22 cellular contexts compared by ENCODE assay signal in genomic region chr1:239184581-239185244, GRCh38.
DNase-seq lines count a peak whose midpoint lies in the region; ATAC-seq, FAIRE-seq and TF ChIP-seq lines count a peak whose summit lies in the region.
"Had no signal": no experiment of that assay in that cellular context is flagged by ENCODE, and none has a peak within 500 bp of the region (broad histone marks: within the 10 kb centered on the region; RNA-seq: fewer than 3 reads in every experiment).

No MANE protein-coding gene starts in this region.

- intact Hi-C loops in HepG2 (cut with micrococcal nuclease; ENCODE audit: unreplicated experiment), result no loop called here
- intact Hi-C loops in testis (cut with DNase I; ENCODE audit: low total_unique reads), result no loop called here

- in situ Hi-C loops in HepG2 (cut with HindIII; ENCODE audit: extremely low pct_ligation_motif_present, low pct_unique_long_range_greater_than_20kb), result no loop called here

- DNase-seq in HepG2 (ENCODE audit: low spot score) (no peak), astrocyte (ENCODE audit: low read depth) (peak; percentile 41), left lobe of liver (ENCODE audit: low spot score) (no peak), testis (peak; percentile 40), NOMO-1 treated with dmso at 0.1 percent for 144 hours (lab: John Stamatoyannopoulos, UW; ENCODE audit: unreplicated experiment) (no peak)
- DNase-seq: CD8-positive, alpha-beta T cell; DND-41; GM23248; IMR-90; NCI-H1417 treated with DMSO at 0.1 percent for 48 hours; NCI-H187 treated with DMSO at 0.1 percent for 48 hours; NCI-H2227 treated with DMSO at 0.1 percent for 48 hours; NCI-H510A treated with DMSO at 0.1 percent for 48 hours; NCI-H82; SW 1271 had no signal

- H3K4me1 ChIP-seq in liver (ENCODE audit: control insufficient read depth in 4 of 4, insufficient read depth in 4 of 4, low read length in 3 of 4) (peaks cover 0 to 6% (median 1%) of the 10 kb centered on the region in 4 donors), HepG2 (ENCODE audit: insufficient read depth, low read length) (no peaks in the 10 kb centered on the region), astrocyte (ENCODE audit: insufficient read depth, low read length) (no peaks in the 10 kb centered on the region), testis (no peaks in the 10 kb centered on the region)
- H3K4me1 ChIP-seq: BLaER1 treated with 17β-estradiol and CSF1 and Interleukin-3, amounts not matched to agents 10 nM and 100 nM; SJSA1 had no signal

- CTCF ChIA-PET in HepG2 (lab: Yijun Ruan, JAX; ENCODE audit: low intra/inter-chr PET ratio, low total read pairs), result no interaction called here

- TF ChIP-seq RAD21 in liver (IDR thresholded peaks at IDR 0.05) (no peak), HepG2 (CRISPR knock-in tag; IDR thresholded peaks at IDR 0.05) (no peak)

- no peaks in the 10 kb centered on the region for H3K36me3 Mint-ChIP-seq in astrocyte (ENCODE audit: low read depth, unreplicated experiment)
- H3K36me3 Mint-ChIP-seq: CD8-positive, alpha-beta T cell had no signal

- ATAC-seq in HepG2 (no peak), left lobe of liver (peak; percentile 54), GM21717 (IDR thresholded peaks at IDR 0.05; ENCODE audit: unreplicated experiment) (no peak), HG03442 (IDR thresholded peaks at IDR 0.05; ENCODE audit: unreplicated experiment) (no peak)
- ATAC-seq: CD8-positive, alpha-beta T cell had no signal

- no peaks in the 10 kb centered on the region for H3K79me2 ChIP-seq in HepG2 (ENCODE audit: insufficient read depth, low read length)
- H3K79me2 ChIP-seq in astrocyte (ENCODE audit: insufficient read depth, low read length), result no peaks in the 10 kb centered on the region

- no peak overlapping the region for H3K4me3 Mint-ChIP-seq in astrocyte (ENCODE audit: unreplicated experiment)
- H3K4me3 Mint-ChIP-seq: CD8-positive, alpha-beta T cell had no signal

- H3K9me3 ChIP-seq in liver (ENCODE audit: control insufficient read depth in 4 of 4, low read length in 3 of 4) (no peaks in the 10 kb centered on the region), HepG2 (ENCODE audit: low read length) (peaks cover 94% of the 10 kb centered on the region), astrocyte (ENCODE audit: insufficient read depth, low read depth, low read length) (no peaks in the 10 kb centered on the region), testis (no peaks in the 10 kb centered on the region)
- H3K9me3 ChIP-seq: BLaER1 treated with 17β-estradiol and CSF1 and Interleukin-3, amounts not matched to agents 10 nM and 100 nM had no signal

- FAIRE-seq in HepG2 (lab: Jason Lieb, UNC) (no peak), astrocyte (lab: Jason Lieb, UNC) (no peak)
- FAIRE-seq: A204.1, G401.6 had no signal

- POLR2A ChIA-PET in HepG2 (lab: Yijun Ruan, JAX), result no interaction called here

- H3K27me3 ChIP-seq in liver (ENCODE audit: control insufficient read depth in 4 of 4, insufficient read depth in 4 of 4, low read length in 3 of 4) (no peaks in the 10 kb centered on the region), HepG2 (ENCODE audit: control insufficient read depth in 1 of 2, insufficient read depth in 2 of 2, low read length in 2 of 2) (no peaks in the 10 kb centered on the region), astrocyte (ENCODE audit: insufficient read depth, low read length) (no peaks in the 10 kb centered on the region), testis (no peaks in the 10 kb centered on the region)
- H3K27me3 ChIP-seq: BLaER1 treated with 17β-estradiol and CSF1 and Interleukin-3, amounts not matched to agents 10 nM and 100 nM; SJSA1 had no signal

- H2AFZ ChIP-seq in HepG2 (ENCODE audit: low read length), result no peak overlapping the region
- H2AFZ ChIP-seq in astrocyte (ENCODE audit: low read depth, low read length), result no peak overlapping the region
- H2AFZ ChIP-seq: GM23248 had no signal

- H3K9ac ChIP-seq in liver (ENCODE audit: low read depth in 1 of 2, low read length in 2 of 2) (no peak overlapping the region), HepG2 (ENCODE audit: insufficient read depth, low read depth, low read length) (no peak overlapping the region), astrocyte (ENCODE audit: low read length) (no peak overlapping the region)
- H3K9ac ChIP-seq: BLaER1 treated with 17β-estradiol and CSF1 and Interleukin-3, amounts not matched to agents 10 nM and 100 nM; GM23248 had no signal

- no peaks in the 10 kb centered on the region for H4K20me1 ChIP-seq in HepG2 (ENCODE audit: insufficient read depth, low read length)
- no peaks in the 10 kb centered on the region for H4K20me1 ChIP-seq in astrocyte (ENCODE audit: insufficient read depth, low read length)
- H4K20me1 ChIP-seq: BLaER1 treated with 17β-estradiol and CSF1 and Interleukin-3, amounts not matched to agents 10 nM and 100 nM had no signal

- H3K27ac ChIP-seq in liver (ENCODE audit: low read depth in 1 of 2, low read length in 2 of 2), result no peak overlapping the region
- H3K27ac ChIP-seq in HepG2 (ENCODE audit: extremely low read length, insufficient read depth, low read length), result no peak overlapping the region
- H3K27ac ChIP-seq in astrocyte (ENCODE audit: low read depth, low read length), result no peak overlapping the region
- peak overlapping the region in 1 of 2 donors; percentile 4 for H3K27ac ChIP-seq in testis
- H3K27ac ChIP-seq: BLaER1 treated with 17β-estradiol and CSF1 and Interleukin-3, amounts not matched to agents 10 nM and 100 nM; GM23248; SJSA1 had no signal

- H3K27me3 Mint-ChIP-seq in astrocyte (ENCODE audit: low read depth, unreplicated experiment), result no peaks in the 10 kb centered on the region

- no peaks in the 10 kb centered on the region for H3K36me3 ChIP-seq in liver (ENCODE audit: control insufficient read depth in 4 of 4, insufficient read depth in 3 of 4, low read depth in 1 of 4, low read length in 3 of 4)
- no peaks in the 10 kb centered on the region for H3K36me3 ChIP-seq in HepG2 (replicated peaks in 1 of 2; ENCODE audit: control insufficient read depth in 1 of 2, insufficient read depth in 2 of 2, low read length in 2 of 2)
- no peaks in the 10 kb centered on the region for H3K36me3 ChIP-seq in astrocyte (ENCODE audit: insufficient read depth, low read length)
- H3K36me3 ChIP-seq in testis (ENCODE audit: low read depth, missing control alignments), result no peaks in the 10 kb centered on the region
- H3K36me3 ChIP-seq: BLaER1 treated with 17β-estradiol and CSF1 and Interleukin-3, amounts not matched to agents 10 nM and 100 nM; SJSA1 had no signal

- H3K4me1 Mint-ChIP-seq in astrocyte (ENCODE audit: low read depth, unreplicated experiment), result peaks cover 9% of the 10 kb centered on the region

- BruUV-seq in HepG2 (replicated peaks; lab: Mats Ljungman, UMichigan), result no TSS peak

- H3K4me3 ChIP-seq in liver (ENCODE audit: low read depth in 1 of 3, low read length in 3 of 3) (no peak overlapping the region), HepG2 (replicated peaks in 1 of 3; ENCODE audit: insufficient read depth in 1 of 3, low read depth in 2 of 3, low read length in 3 of 3) (no peak overlapping the region), astrocyte (ENCODE audit: insufficient read depth, low read depth, low read length) (no peak overlapping the region), testis (no peak overlapping the region)
- H3K4me3 ChIP-seq: BLaER1 treated with 17β-estradiol and CSF1 and Interleukin-3, amounts not matched to agents 10 nM and 100 nM; GM23248; SJSA1 had no signal

- H3K9me3 Mint-ChIP-seq in astrocyte (ENCODE audit: unreplicated experiment), result no peaks in the 10 kb centered on the region

- TF ChIP-seq CTCF in liver (IDR thresholded peaks at IDR 0.05; ENCODE audit: low read depth, low read length, missing input control), result no peak
- TF ChIP-seq CTCF in HepG2 (CRISPR knock-in tag; IDR thresholded peaks at IDR 0.05), result no peak
- no peak for TF ChIP-seq CTCF in astrocyte (IDR thresholded peaks at IDR 0.05; ENCODE audit: insufficient read depth, low read depth, low read length)
- TF ChIP-seq CTCF in testis (IDR thresholded peaks at IDR 0.05), result no peak

- TF ChIP-seq POLR2A in HepG2 (IDR thresholded peaks at IDR 0.05; ENCODE audit: insufficient read depth in 1 of 2, low read depth in 2 of 2, low read length in 2 of 2) (no peak), testis (IDR thresholded peaks at IDR 0.05) (no peak)

- TF ChIP-seq EP300 in HepG2 (IDR thresholded peaks at IDR 0.05; ENCODE audit: low read depth in 2 of 2, low read length in 2 of 2) (no peak), HepG2 (CRISPR knock-in tag; IDR thresholded peaks at IDR 0.05; ENCODE audit: borderline replicate concordance) (no peak)

- no peak overlapping the region for H3K27ac Mint-ChIP-seq in astrocyte (ENCODE audit: unreplicated experiment)
- H3K27ac Mint-ChIP-seq: CD8-positive, alpha-beta T cell had no signal

- no peak overlapping the region for H3K4me2 ChIP-seq in HepG2 (ENCODE audit: low read depth, low read length)
- H3K4me2 ChIP-seq in astrocyte (ENCODE audit: low read length), result no peak overlapping the region
- H3K4me2 ChIP-seq: BLaER1 treated with 17β-estradiol and CSF1 and Interleukin-3, amounts not matched to agents 10 nM and 100 nM had no signal

TF ChIP-seq in liver, 16 proteins besides CTCF, POLR2A, EP300 and RAD21 (continues in another document):
- TF ChIP-seq SP1 (IDR thresholded peaks at IDR 0.05) (no peak), GABPA (IDR thresholded peaks at IDR 0.05 in 1 of 2, conservative IDR thresholded peaks at IDR 0.05 in 1 of 2) (no peak), RXRA (IDR thresholded peaks at IDR 0.05) (peak in 1 of 2 donors; percentile 13), HNF4A (conservative IDR thresholded peaks at IDR 0.05) (peak; percentile 12 to 25), EGR1 (IDR thresholded peaks at IDR 0.05; ENCODE audit: low read depth in 2 of 2) (no peak), HNF4G (IDR thresholded peaks at IDR 0.05) (no peak)
- TF ChIP-seq, protein P1, sequence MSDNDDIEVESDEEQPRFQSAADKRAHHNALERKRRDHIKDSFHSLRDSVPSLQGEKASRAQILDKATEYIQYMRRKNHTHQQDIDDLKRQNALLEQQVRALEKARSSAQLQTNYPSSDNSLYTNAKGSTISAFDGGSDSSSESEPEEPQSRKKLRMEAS (IDR thresholded peaks at IDR 0.05), result no peak

TF ChIP-seq in HepG2, 621 proteins besides CTCF, POLR2A, EP300 and RAD21 (continues in another document):
- TF ChIP-seq ZNF567 (CRISPR knock-in tag; IDR thresholded peaks at IDR 0.05; ENCODE audit: borderline replicate concordance), result no peak

Comparison
In these comparisons a context has a peak if more than half of its experiments do, and no peak if none do; other contexts are left out.
1. DNase-seq: peak in astrocyte (single experiment) and testis (single experiment); none in HepG2 (single experiment), left lobe of liver (single experiment) and NOMO-1 treated with dmso at 0.1 percent for 144 hours (single experiment).